22 cellular contexts compared by ENCODE assay signal in the genomic region with DNA sequence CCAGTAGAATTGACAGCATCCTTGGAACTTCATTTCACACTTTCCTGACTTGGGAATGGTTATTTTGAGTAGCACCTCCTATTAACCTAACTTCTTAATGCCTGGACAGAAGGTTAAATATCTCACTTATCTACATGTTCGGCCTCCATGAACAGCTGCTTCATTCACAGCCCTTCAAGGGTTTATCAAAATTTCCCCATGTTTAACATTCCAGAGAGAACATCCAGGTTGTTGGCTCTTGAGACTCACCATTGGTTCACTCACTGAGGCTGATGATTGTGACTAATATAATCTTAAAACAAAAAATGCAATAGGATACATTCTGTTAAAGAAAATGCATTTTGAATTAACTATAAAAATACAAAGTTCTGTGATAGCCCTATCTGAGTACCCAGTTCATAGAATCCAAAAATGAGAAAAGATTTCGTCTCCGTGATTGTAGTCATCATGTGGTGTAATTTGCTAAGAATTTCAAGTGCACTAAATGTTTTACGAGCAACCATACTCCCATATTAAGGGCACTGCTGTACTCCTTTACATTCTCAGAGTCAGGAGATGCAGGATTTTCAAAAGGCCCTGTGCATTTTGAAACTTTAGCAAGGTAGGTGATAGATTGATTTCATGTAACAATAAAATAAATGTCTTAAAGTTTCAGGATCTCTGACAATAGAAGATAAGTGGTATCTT.
"Had no signal": no experiment of that assay in that cellular context is flagged by ENCODE, and none has a peak within 500 bp of the region (broad histone marks: within the 10 kb centered on the region; RNA-seq: fewer than 3 reads in every experiment).

No MANE protein-coding gene starts in this region.

- H3K27me3 ChIP-seq: breast epithelium, foreskin keratinocyte, heart left ventricle, suprapubic skin, tibial artery had no signal

- H3K27ac ChIP-seq: breast epithelium, foreskin keratinocyte, heart left ventricle, lower lobe of right lung, suprapubic skin, tibial artery had no signal

- DNase-seq: activated B cell treated with CpG ODN at 0.5 μM for 24 hours; activated CD8-positive, alpha-beta T cell treated with anti-CD3 and anti-CD28 coated beads, Interleukin-2, amount 10 ng/mL, durations not matched to agents 7 days and 5 days; activated gamma-delta T cell; activated naive CD4-positive, alpha-beta T cell treated with anti-CD3 and anti-CD28 coated beads, Interleukin-2, amount 10 ng/mL, durations not matched to agents 7 days and 5 days; amygdala; endodermal cell; foreskin keratinocyte; heart left ventricle; lower lobe of right lung; mesendoderm; natural killer cell; posterior cingulate gyrus; right cardiac atrium; stimulated activated CD4-positive, alpha-beta T cell treated with anti-CD3 and anti-CD28 coated beads, Interleukin-15, amount 100 ng/mL, for 24 hours; stimulated activated CD4-positive, alpha-beta T cell treated with anti-CD3 and anti-CD28 coated beads, Interleukin-2, amount 100 ng/mL, for 24 hours; stimulated activated naive CD4-positive, alpha-beta T cell; T-helper 9 cell; tibial artery had no signal

- H3K9me3 ChIP-seq: breast epithelium, heart left ventricle, lower lobe of right lung, suprapubic skin, tibial artery had no signal

- H3K4me3 ChIP-seq: breast epithelium, heart left ventricle, lower lobe of right lung, suprapubic skin, tibial artery had no signal

- FAIRE-seq: TTC549 had no signal

- H3K36me3 ChIP-seq: breast epithelium, heart left ventricle, lower lobe of right lung, suprapubic skin, tibial artery had no signal

- ATAC-seq: activated CD8-positive, alpha-beta T cell treated with anti-CD3 and anti-CD28 coated beads, Interleukin-2, amount 10 ng/mL, durations not matched to agents 7 days and 5 days; esophagus mucosa; foreskin keratinocyte; natural killer cell; right cardiac atrium had no signal

- H3K4me1 ChIP-seq: breast epithelium, foreskin keratinocyte had no signal
